ENCODE assay signal across 22 cellular contexts in the genomic region with DNA sequence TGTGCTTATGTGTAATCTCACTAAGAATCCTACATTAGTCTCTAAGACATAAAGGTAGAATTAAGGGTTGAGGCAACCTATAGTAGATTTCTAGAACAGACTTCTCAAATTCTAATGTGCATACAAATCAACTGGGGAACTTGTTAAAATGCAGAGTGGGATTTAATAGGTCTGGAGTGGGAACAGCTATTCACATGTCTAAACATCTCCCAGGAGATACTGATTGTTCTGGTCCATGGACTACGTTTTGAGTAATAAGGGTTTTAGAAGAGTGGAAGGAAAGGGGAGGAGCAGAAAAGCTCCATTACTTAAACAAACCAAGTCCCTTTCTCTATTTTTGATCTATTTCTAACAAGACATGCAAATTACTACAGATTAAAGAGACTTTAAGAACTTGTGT.
"Had no signal": no experiment of that assay in that cellular context is flagged by ENCODE, and none has a peak within 500 bp of the region (broad histone marks: within the 10 kb centered on the region; RNA-seq: fewer than 3 reads in every experiment).

No MANE protein-coding gene starts in this region.

- DNase-seq: activated CD4-positive, alpha-beta T cell treated with anti-CD3 and anti-CD28 coated beads, Interleukin-2, amount 10 ng/mL, durations not matched to agents 7 days and 5 days; activated CD8-positive, alpha-beta memory T cell treated with anti-CD3 and anti-CD28 coated beads, Interleukin-2, amount 50 U/mL, for 4 hours; activated naive CD4-positive, alpha-beta T cell treated with anti-CD3 and anti-CD28 coated beads for 36 hours; activated naive CD8-positive, alpha-beta T cell treated with anti-CD3 and anti-CD28 coated beads, Interleukin-2, amount 50 U/mL, for 24 hours; activated T-cell treated with anti-CD3 and anti-CD28 coated beads, Interleukin-2, amount 50 U/mL, for 4 hours; central memory CD4-positive, alpha-beta T cell; colonic mucosa; erythroblast; heart left ventricle; immature natural killer cell; kidney glomerular epithelial cell; left ventricle myocardium inferior; mammary epithelial cell; mucosa of descending colon; naive B cell; right cardiac atrium; stimulated activated CD4-positive, alpha-beta T cell treated with anti-CD3 and anti-CD28 coated beads, Interleukin-2, amount 100 ng/mL, for 24 hours; stimulated activated naive CD4-positive, alpha-beta T cell treated with Interleukin-2 at 50 U/mL for 16 hours; T1000; tibial artery had no signal

- H3K4me3 ChIP-seq: colonic mucosa, heart left ventricle, left ventricle myocardium inferior, mucosa of descending colon, neural progenitor cell, prostate gland, tibial artery had no signal

- H3K27ac ChIP-seq: colonic mucosa, heart left ventricle, left ventricle myocardium inferior, neural progenitor cell, prostate gland, tibial artery had no signal
